9 cellular contexts compared by ENCODE assay signal in genomic region chr2:215619022-215619958, GRCh38.
DNase-seq lines count a peak whose midpoint lies in the region; ATAC-seq and TF ChIP-seq lines count a peak whose summit lies in the region.
"Had no signal": no experiment of that assay in that cellular context is flagged by ENCODE, and none has a peak within 500 bp of the region (broad histone marks: within the 10 kb centered on the region; RNA-seq: fewer than 3 reads in every experiment).

No MANE protein-coding gene starts in this region.

- TF ChIP-seq CTCF in mammary epithelial cell (conservative IDR thresholded peaks at IDR 0.05 in 1 of 2, IDR thresholded peaks at IDR 0.05 in 1 of 2; ENCODE audit: extremely low read depth in 1 of 2, insufficient read depth in 1 of 2, low read depth in 1 of 2, low read length in 2 of 2): no peak

- peaks cover 12% of the 10 kb centered on the region for H3K4me1 Mint-ChIP-seq in activated T-cell treated with anti-CD3 and anti-CD28 coated beads, Interleukin-2, amount 50 U/mL, for 72 hours (ENCODE audit: low read depth)

- peak in 1 of 2 donors; percentile 9 for DNase-seq in activated T-cell treated with anti-CD3 and anti-CD28 coated beads, Interleukin-2, amount 50 U/mL, for 72 hours
- DNase-seq in activated T-cell treated with anti-CD3 and anti-CD28 coated beads, Interleukin-2, amount 50 U/mL, for 48 hours: no peak
- DNase-seq in NCI-H460 (ENCODE audit: extremely low read depth, low read depth): peak; percentile 43
- no peak for DNase-seq in mammary epithelial cell
- DNase-seq in renal cortical epithelial cell (ENCODE audit: low read depth): peak; percentile 70
- no peak for DNase-seq in CD1c-positive myeloid dendritic cell (ENCODE audit: extremely low spot score)
- no peak for DNase-seq in HUDEP-2 (lab: John Stamatoyannopoulos, UW; ENCODE audit: unreplicated experiment in 76 of 76)
- DNase-seq in left colon: no peak

- H3K36me3 ChIP-seq in mammary epithelial cell (ENCODE audit: insufficient read depth, low read length): no peaks in the 10 kb centered on the region
- H3K36me3 ChIP-seq: BLaER1 had no signal

- 76% methylated on average over 14 of the region's 14 CpGs for WGBS in mammary epithelial cell (ENCODE audit: low coverage, missing lambda C conversion rate)

- CTCF ChIA-PET in mammary epithelial cell (lab: Charles Lee; ENCODE audit: low non-redundant PET): no interaction called here

- in situ Hi-C loops in mammary epithelial cell (cut with MboI; ENCODE audit: low sequenced_read_pairs in 2 of 2): no loop called here

- H3K27me3 ChIP-seq in mammary epithelial cell (ENCODE audit: insufficient read depth, low read length): no peaks in the 10 kb centered on the region
- H3K27me3 ChIP-seq: BLaER1 had no signal

- no peak overlapping the region for H3K27ac Mint-ChIP-seq in activated T-cell treated with anti-CD3 and anti-CD28 coated beads, Interleukin-2, amount 50 U/mL, for 72 hours

- H4K20me1 ChIP-seq in mammary epithelial cell (ENCODE audit: insufficient read depth, low read length): no peaks in the 10 kb centered on the region
- H4K20me1 ChIP-seq: BLaER1 had no signal

- no peak overlapping the region for H3K4me2 ChIP-seq in mammary epithelial cell (ENCODE audit: insufficient read depth, low read depth, low read length)
- H3K4me2 ChIP-seq: BLaER1 had no signal

- H3K79me2 ChIP-seq in mammary epithelial cell (ENCODE audit: insufficient read depth, low read length): no peaks in the 10 kb centered on the region

- H3K4me3 Mint-ChIP-seq in activated T-cell treated with anti-CD3 and anti-CD28 coated beads, Interleukin-2, amount 50 U/mL, for 72 hours: peak overlapping the region; percentile 49 to 61

- peak overlapping the region; percentile 58 for H2AFZ ChIP-seq in mammary epithelial cell (ENCODE audit: low read depth, low read length)

- no peaks in the 10 kb centered on the region for H3K36me3 Mint-ChIP-seq in activated T-cell treated with anti-CD3 and anti-CD28 coated beads, Interleukin-2, amount 50 U/mL, for 72 hours (ENCODE audit: insufficient read depth in 2 of 2)

- no peak for ATAC-seq in activated T-cell treated with anti-CD3 and anti-CD28 coated beads, Interleukin-2, amount 50 U/mL, for 72 hours (replicated peaks in 1 of 2)
- no peak for ATAC-seq in left colon

- BruUV-seq in mammary epithelial cell (replicated peaks; lab: Mats Ljungman, UMichigan): no TSS peak

- dilution Hi-C loops in mammary epithelial cell (cut with HindIII; ENCODE audit: low sequenced_read_pairs): no loop called here

- peaks cover 5% of the 10 kb centered on the region for H3K4me1 ChIP-seq in mammary epithelial cell (ENCODE audit: insufficient read depth, low read length)
- H3K4me1 ChIP-seq: BLaER1 had no signal

- H3K27me3 Mint-ChIP-seq in activated T-cell treated with anti-CD3 and anti-CD28 coated beads, Interleukin-2, amount 50 U/mL, for 72 hours (ENCODE audit: low read depth): peaks cover 26% of the 10 kb centered on the region

- no peak overlapping the region for H3K27ac ChIP-seq in mammary epithelial cell (ENCODE audit: insufficient read depth, low read depth, low read length)
- H3K27ac ChIP-seq: BLaER1 had no signal

- no peaks in the 10 kb centered on the region for H3K9me3 Mint-ChIP-seq in activated T-cell treated with anti-CD3 and anti-CD28 coated beads, Interleukin-2, amount 50 U/mL, for 72 hours

- no peak overlapping the region for H3K4me3 ChIP-seq in mammary epithelial cell (replicated peaks in 1 of 3; ENCODE audit: insufficient read depth in 1 of 3, low read depth in 2 of 3, low read length in 3 of 3)
- H3K4me3 ChIP-seq: BLaER1 had no signal

- H3K9me3 ChIP-seq in mammary epithelial cell (replicated peaks; ENCODE audit: insufficient read depth, low read length): no peaks in the 10 kb centered on the region

- intact Hi-C loops in mammary epithelial cell (cut with micrococcal nuclease) (loop anchor here (1.0 kb wide), 1 partner anchor 10 kb away; no protein-coding TSS in a partner anchor), left colon (cut with DNase I, micrococcal nuclease) (no loop called here)

- no peak overlapping the region for H3K9ac ChIP-seq in mammary epithelial cell (ENCODE audit: insufficient read depth, low read length)
- H3K9ac ChIP-seq: BLaER1 had no signal

Comparison
In these comparisons a context has a peak if more than half of its experiments do, and no peak if none do; other contexts are left out.
1. DNase-seq: peak in NCI-H460 (single experiment) and renal cortical epithelial cell (single experiment); none in activated T-cell treated with anti-CD3 and anti-CD28 coated beads, Interleukin-2, amount 50 U/mL, for 48 hours (0 of 2), mammary epithelial cell (single experiment), CD1c-positive myeloid dendritic cell (single experiment), HUDEP-2 (0 of 76) and left colon (0 of 2).